Comparison of ENCODE assay signal across 22 cellular contexts in genomic region chr3:188315563-188315962, GRCh38.
"Had no signal": no experiment of that assay in that cellular context is flagged by ENCODE, and none has a peak within 500 bp of the region (broad histone marks: within the 10 kb centered on the region; RNA-seq: fewer than 3 reads in every experiment).

No MANE protein-coding gene starts in this region.

- H3K4me3 ChIP-seq: left lung, pancreas, suprapubic skin, vagina had no signal

- H3K27me3 ChIP-seq: foreskin keratinocyte, left lung, pancreas, suprapubic skin, vagina had no signal

- DNase-seq: activated CD4-positive, alpha-beta memory T cell treated with anti-CD3 and anti-CD28 coated beads, Interleukin-2, amount 10 ng/mL, durations not matched to agents 7 days and 5 days; activated CD4-positive, alpha-beta T cell treated with anti-CD3 and anti-CD28 coated beads, Interleukin-2, amount 10 ng/mL, durations not matched to agents 24 days and 14 days; activated gamma-delta T cell; effector memory CD4-positive, alpha-beta T cell; foreskin keratinocyte; kidney; left lung; nephron progenitor cell; pancreas; right cardiac atrium; small intestine; stimulated activated CD4-positive, alpha-beta T cell treated with anti-CD3 and anti-CD28 coated beads, Interleukin-2, amount 100 ng/mL, for 24 hours; stimulated activated naive CD8-positive, alpha-beta T cell treated with anti-CD3 and anti-CD28 coated beads, Interleukin-15, amount 100 ng/mL, for 72 hours; trophoblast cell had no signal

- H3K27ac Mint-ChIP-seq: activated CD4-positive, alpha-beta memory T cell treated with anti-CD3 and anti-CD28 coated beads, Interleukin-2, amount 10 ng/mL, durations not matched to agents 7 days and 5 days; activated CD4-positive, alpha-beta T cell treated with anti-CD3 and anti-CD28 coated beads, Interleukin-2, amount 10 ng/mL, durations not matched to agents 24 days and 14 days; activated naive CD4-positive, alpha-beta T cell treated with anti-CD3 and anti-CD28 coated beads, Interleukin-2, amount 50 U/mL, for 24 hours; activated T-helper 1 cell treated with anti-CD3 and anti-CD28 coated beads, Interleukin-12 subunit alpha, Interleukin-12 subunit beta, Interleukin-2, Interleukin-4 antibody, amounts not matched to agents 30 ng/mL and 10 ng/mL and 1 ng/mL, durations not matched to agents 14 hours and 24 hours and 36 hours; nephron progenitor cell; stimulated activated effector memory CD8-positive, alpha-beta T cell treated with anti-CD3 and anti-CD28 coated beads, Interleukin-12 subunit alpha, Interleukin-12 subunit beta, amount 100 ng/mL, for 72 hours; T-helper 1 cell treated with Interleukin-12 subunit alpha and Interleukin-12 subunit beta and Interleukin-4 antibody, amounts not matched to agents 30 μg/mL and 1 μg/mL, for 36 hours had no signal

- H3K4me1 Mint-ChIP-seq: nephron progenitor cell had no signal

- H3K4me3 Mint-ChIP-seq: activated CD4-positive, alpha-beta memory T cell treated with anti-CD3 and anti-CD28 coated beads, Interleukin-2, amount 10 ng/mL, durations not matched to agents 7 days and 5 days; activated CD4-positive, alpha-beta T cell treated with anti-CD3 and anti-CD28 coated beads, Interleukin-2, amount 10 ng/mL, durations not matched to agents 24 days and 14 days; activated naive CD4-positive, alpha-beta T cell treated with anti-CD3 and anti-CD28 coated beads, Interleukin-2, amount 50 U/mL, for 24 hours; activated T-helper 1 cell treated with anti-CD3 and anti-CD28 coated beads, Interleukin-12 subunit alpha, Interleukin-12 subunit beta, Interleukin-2, Interleukin-4 antibody, amounts not matched to agents 30 ng/mL and 10 ng/mL and 1 ng/mL, durations not matched to agents 14 hours and 24 hours and 36 hours; central memory CD8-positive, alpha-beta T cell; nephron progenitor cell; stimulated activated effector memory CD8-positive, alpha-beta T cell treated with anti-CD3 and anti-CD28 coated beads, Interleukin-12 subunit alpha, Interleukin-12 subunit beta, amount 100 ng/mL, for 72 hours; stimulated activated naive CD8-positive, alpha-beta T cell treated with anti-CD3 and anti-CD28 coated beads, Interleukin-15, amount 100 ng/mL, for 72 hours; T-helper 1 cell treated with Interleukin-12 subunit alpha and Interleukin-12 subunit beta and Interleukin-4 antibody, amounts not matched to agents 30 μg/mL and 1 μg/mL, for 36 hours had no signal

- H3K9me3 Mint-ChIP-seq: activated CD4-positive, alpha-beta memory T cell treated with anti-CD3 and anti-CD28 coated beads, Interleukin-2, amount 10 ng/mL, durations not matched to agents 7 days and 5 days; activated naive CD4-positive, alpha-beta T cell treated with anti-CD3 and anti-CD28 coated beads, Interleukin-2, amount 50 U/mL, for 24 hours; activated T-helper 1 cell treated with anti-CD3 and anti-CD28 coated beads, Interleukin-12 subunit alpha, Interleukin-12 subunit beta, Interleukin-2, Interleukin-4 antibody, amounts not matched to agents 30 ng/mL and 10 ng/mL and 1 ng/mL, durations not matched to agents 14 hours and 24 hours and 36 hours; central memory CD8-positive, alpha-beta T cell; nephron progenitor cell; stimulated activated effector memory CD8-positive, alpha-beta T cell treated with anti-CD3 and anti-CD28 coated beads, Interleukin-12 subunit alpha, Interleukin-12 subunit beta, amount 100 ng/mL, for 72 hours; stimulated activated naive CD8-positive, alpha-beta T cell treated with anti-CD3 and anti-CD28 coated beads, Interleukin-15, amount 100 ng/mL, for 72 hours; T-helper 1 cell treated with Interleukin-12 subunit alpha and Interleukin-12 subunit beta and Interleukin-4 antibody, amounts not matched to agents 30 μg/mL and 1 μg/mL, for 36 hours had no signal

- H3K27me3 Mint-ChIP-seq: activated naive CD4-positive, alpha-beta T cell treated with anti-CD3 and anti-CD28 coated beads, Interleukin-2, amount 50 U/mL, for 24 hours; central memory CD8-positive, alpha-beta T cell; stimulated activated naive CD8-positive, alpha-beta T cell treated with anti-CD3 and anti-CD28 coated beads, Interleukin-15, amount 100 ng/mL, for 72 hours had no signal

- H3K36me3 ChIP-seq: pancreas, suprapubic skin, vagina had no signal

- H3K27ac ChIP-seq: foreskin keratinocyte, left lung, pancreas, suprapubic skin, vagina had no signal

- ATAC-seq: esophagus mucosa; foreskin keratinocyte; left lung; stimulated activated effector memory CD8-positive, alpha-beta T cell treated with anti-CD3 and anti-CD28 coated beads, Interleukin-12 subunit alpha, Interleukin-12 subunit beta, amount 100 ng/mL, for 72 hours had no signal

- H3K9me3 ChIP-seq: left lung, pancreas, suprapubic skin, vagina had no signal
